38 cellular contexts compared by ENCODE assay signal in genomic region chr2:176692518-176692917, GRCh38.
"Had no signal": no experiment of that assay in that cellular context is flagged by ENCODE, and none has a peak within 500 bp of the region (broad histone marks: within the 10 kb centered on the region; RNA-seq: fewer than 3 reads in every experiment).

No MANE protein-coding gene starts in this region.

- FAIRE-seq: bronchial epithelial cell had no signal

- H3K4me2 ChIP-seq: SK-N-SH had no signal

- H3K27ac ChIP-seq: Peyer's patch, SJSA1, VCaP had no signal

- H3K9me3 ChIP-seq: Peyer's patch, SJSA1, SK-N-SH had no signal

- H3K27me3 ChIP-seq: Peyer's patch had no signal

- H3K36me3 ChIP-seq: Peyer's patch, SJSA1 had no signal

- DNase-seq: activated CD4-positive, alpha-beta memory T cell treated with anti-CD3 and anti-CD28 coated beads, Interleukin-2, amount 10 ng/mL, durations not matched to agents 7 days and 5 days; activated CD4-positive, alpha-beta T cell treated with anti-CD3 and anti-CD28 coated beads for 1 hour; activated CD4-positive, alpha-beta T cell treated with anti-CD3 and anti-CD28 coated beads for 48 hours; activated CD4-positive, CD25-positive, alpha-beta regulatory T cell; activated CD8-positive, alpha-beta memory T cell treated with anti-CD3 and anti-CD28 coated beads for 24 hours; activated CD8-positive, alpha-beta memory T cell treated with anti-CD3 and anti-CD28 coated beads, Interleukin-2, amount 10 ng/mL, durations not matched to agents 7 days and 5 days; activated CD8-positive, alpha-beta memory T cell treated with anti-CD3 and anti-CD28 coated beads, Interleukin-2, amount 50 U/mL, for 48 hours; activated effector memory CD4-positive, alpha-beta T cell treated with Interleukin-2 at 50 U/mL for 16 hours; activated naive CD4-positive, alpha-beta T cell treated with anti-CD3 and anti-CD28 coated beads, Interleukin-2, amount 10 ng/mL, durations not matched to agents 7 days and 5 days; activated naive CD8-positive, alpha-beta T cell treated with anti-CD3 and anti-CD28 coated beads, Interleukin-2, amount 50 U/mL, for 24 hours; activated T-cell treated with anti-CD3 and anti-CD28 coated beads, Interleukin-2, amount 50 U/mL, for 48 hours; anterior cingulate cortex; Karpas-422; KBM-7; NCI-H1048; NCI-H1105 treated with DMSO at 0.1 percent for 48 hours; NCI-H1436; NCI-H1694; NCI-H1930; NCI-H2081 treated with DMSO at 0.1 percent for 48 hours; NCI-H226; NCI-H446 treated with DMSO at 0.1 percent for 48 hours; NCI-H524; NCI-H69; NCI-H82; NK-92 treated with Interleukin-12 subunit alpha and Interleukin-12 subunit beta, amount 100 ng/mL, for 24 hours; PC-3; Peyer's patch; RPMI8226; SHP77 treated with DMSO at 0.1 percent for 48 hours; SK-N-SH had no signal

- H3K36me3 Mint-ChIP-seq: activated CD8-positive, alpha-beta memory T cell treated with anti-CD3 and anti-CD28 coated beads, Interleukin-2, amount 10 ng/mL, durations not matched to agents 7 days and 5 days; activated naive CD4-positive, alpha-beta T cell treated with anti-CD3 and anti-CD28 coated beads, Interleukin-2, amount 10 ng/mL, durations not matched to agents 7 days and 5 days; brain had no signal

- H3K9ac ChIP-seq: SK-N-SH had no signal

- H3K27ac Mint-ChIP-seq: activated CD4-positive, alpha-beta memory T cell treated with anti-CD3 and anti-CD28 coated beads, Interleukin-2, amount 10 ng/mL, durations not matched to agents 7 days and 5 days; activated CD8-positive, alpha-beta memory T cell treated with anti-CD3 and anti-CD28 coated beads, Interleukin-2, amount 10 ng/mL, durations not matched to agents 7 days and 5 days; activated naive CD4-positive, alpha-beta T cell treated with anti-CD3 and anti-CD28 coated beads, Interleukin-2, amount 10 ng/mL, durations not matched to agents 7 days and 5 days; activated naive CD8-positive, alpha-beta T cell; activated naive CD8-positive, alpha-beta T cell treated with anti-CD3 and anti-CD28 coated beads, Interleukin-2, amount 50 U/mL, for 24 hours; brain; T-helper 1 cell treated with Interleukin-12 subunit alpha and Interleukin-12 subunit beta and Interleukin-4 antibody, amounts not matched to agents 30 μg/mL and 1 μg/mL, for 36 hours; T-helper 2 cell treated with Interferon-gamma antibody and Interleukin-4, amounts not matched to agents 5 μg/mL and 100 μg/mL, for 36 hours had no signal

- H3K4me1 ChIP-seq: Peyer's patch, SJSA1 had no signal

- H3K4me3 Mint-ChIP-seq: activated CD4-positive, alpha-beta memory T cell treated with anti-CD3 and anti-CD28 coated beads, Interleukin-2, amount 10 ng/mL, durations not matched to agents 7 days and 5 days; activated CD8-positive, alpha-beta memory T cell treated with anti-CD3 and anti-CD28 coated beads, Interleukin-2, amount 10 ng/mL, durations not matched to agents 7 days and 5 days; activated naive CD4-positive, alpha-beta T cell treated with anti-CD3 and anti-CD28 coated beads, Interleukin-2, amount 10 ng/mL, durations not matched to agents 7 days and 5 days; activated naive CD8-positive, alpha-beta T cell; activated naive CD8-positive, alpha-beta T cell treated with anti-CD3 and anti-CD28 coated beads, Interleukin-2, amount 50 U/mL, for 24 hours; brain; T-helper 1 cell treated with Interleukin-12 subunit alpha and Interleukin-12 subunit beta and Interleukin-4 antibody, amounts not matched to agents 30 μg/mL and 1 μg/mL, for 36 hours; T-helper 2 cell treated with Interferon-gamma antibody and Interleukin-4, amounts not matched to agents 5 μg/mL and 100 μg/mL, for 36 hours had no signal

- H3K4me3 ChIP-seq: Peyer's patch, SJSA1 had no signal

- H3K4me1 Mint-ChIP-seq: activated CD4-positive, alpha-beta memory T cell treated with anti-CD3 and anti-CD28 coated beads, Interleukin-2, amount 10 ng/mL, durations not matched to agents 7 days and 5 days; activated CD8-positive, alpha-beta memory T cell treated with anti-CD3 and anti-CD28 coated beads, Interleukin-2, amount 10 ng/mL, durations not matched to agents 7 days and 5 days; activated naive CD4-positive, alpha-beta T cell treated with anti-CD3 and anti-CD28 coated beads, Interleukin-2, amount 10 ng/mL, durations not matched to agents 7 days and 5 days; activated naive CD8-positive, alpha-beta T cell treated with anti-CD3 and anti-CD28 coated beads, Interleukin-2, amount 50 U/mL, for 24 hours had no signal

- ATAC-seq: activated CD8-positive, alpha-beta memory T cell treated with anti-CD3 and anti-CD28 coated beads, Interleukin-2, amount 10 ng/mL, durations not matched to agents 7 days and 5 days; activated naive CD8-positive, alpha-beta T cell treated with anti-CD3 and anti-CD28 coated beads, Interleukin-2, amount 50 U/mL, for 24 hours; PC-3 had no signal

- H3K9me3 Mint-ChIP-seq: activated CD4-positive, alpha-beta memory T cell treated with anti-CD3 and anti-CD28 coated beads, Interleukin-2, amount 10 ng/mL, durations not matched to agents 7 days and 5 days; activated naive CD4-positive, alpha-beta T cell treated with anti-CD3 and anti-CD28 coated beads, Interleukin-2, amount 10 ng/mL, durations not matched to agents 7 days and 5 days; activated naive CD8-positive, alpha-beta T cell treated with anti-CD3 and anti-CD28 coated beads, Interleukin-2, amount 50 U/mL, for 24 hours; brain; T-helper 1 cell treated with Interleukin-12 subunit alpha and Interleukin-12 subunit beta and Interleukin-4 antibody, amounts not matched to agents 30 μg/mL and 1 μg/mL, for 36 hours; T-helper 2 cell treated with Interferon-gamma antibody and Interleukin-4, amounts not matched to agents 5 μg/mL and 100 μg/mL, for 36 hours had no signal
